Comparison of ENCODE assay signal across 17 cellular contexts in genomic region chr3:57953541-57953940, GRCh38. TPM values are rescaled to one million over a fixed set of nuclear protein-coding genes. Genes with fewer than 3 reads are reported as not detected.
DNase-seq lines count a peak whose midpoint lies in the region; ATAC-seq and TF ChIP-seq lines count a peak whose summit lies in the region.
"Had no signal": no experiment of that assay in that cellular context is flagged by ENCODE, and none has a peak within 500 bp of the region (broad histone marks: within the 10 kb centered on the region; RNA-seq: fewer than 3 reads in every experiment).

No MANE protein-coding gene starts in this region.

- intact Hi-C loops in CD14-positive monocyte (cut with micrococcal nuclease): loop anchor here in 1 of 2 donors (5.0 kb wide), 1 partner anchor 34 kb away; no protein-coding TSS in a partner anchor

- H3K36me3 Mint-ChIP-seq in CD14-positive monocyte: no peaks in the 10 kb centered on the region
- H3K36me3 Mint-ChIP-seq: naive B cell had no signal

- no peak for DNase-seq in CD14-positive monocyte (ENCODE audit: low spot score)
- DNase-seq in RWPE1 (ENCODE audit: low spot score): no peak
- no peak for DNase-seq in lung (ENCODE audit: low spot score)
- DNase-seq in substantia nigra (lab: John Stamatoyannopoulos, UW): no peak
- no peak for DNase-seq in NCI-H524 (lab: John Stamatoyannopoulos, UW)
- no peak for DNase-seq in OCI-M1 (lab: John Stamatoyannopoulos, UW)
- DNase-seq: activated effector memory CD4-positive, alpha-beta T cell treated with Interleukin-2 at 50 U/mL for 16 hours; Caco-2; foreskin keratinocyte; naive B cell; NCI-H187; NCI-H446 treated with DMSO at 0.1 percent for 48 hours; stimulated activated CD4-positive, alpha-beta T cell treated with anti-CD3 and anti-CD28 coated beads, Interleukin-15, amount 100 ng/mL, for 24 hours; stimulated activated naive CD4-positive, alpha-beta T cell had no signal

- H3K9me3 ChIP-seq in lung (ENCODE audit: control insufficient read depth in 2 of 2, insufficient read depth in 1 of 2, low read length in 1 of 2): no peaks in the 10 kb centered on the region
- H3K9me3 ChIP-seq in skeletal muscle tissue (ENCODE audit: control insufficient read depth in 3 of 3, low read length in 3 of 3): no peaks in the 10 kb centered on the region
- H3K9me3 ChIP-seq: left lung had no signal

- POLR2A ChIA-PET in RWPE1 (lab: Yijun Ruan, JAX; ENCODE audit: low non-redundant PET): no interaction called here

- no peak overlapping the region for H3K4me3 ChIP-seq in lung
- H3K4me3 ChIP-seq in skeletal muscle tissue (ENCODE audit: low read length in 3 of 3): no peak overlapping the region
- H3K4me3 ChIP-seq: left lung had no signal

- no peak for ATAC-seq in lung (ENCODE audit: insufficient read depth, low FRiP score)
- ATAC-seq in GM19452 (IDR thresholded peaks at IDR 0.05; ENCODE audit: unreplicated experiment): no peak
- ATAC-seq: foreskin keratinocyte, left lung had no signal

- H3K36me3 ChIP-seq in lung (ENCODE audit: control insufficient read depth in 2 of 2, insufficient read depth in 2 of 2, low read length in 2 of 2): no peaks in the 10 kb centered on the region
- no peaks in the 10 kb centered on the region for H3K36me3 ChIP-seq in skeletal muscle tissue (ENCODE audit: control insufficient read depth in 3 of 3, insufficient read depth in 3 of 3, low read length in 3 of 3)
- H3K36me3 ChIP-seq: left lung had no signal

- no peaks in the 10 kb centered on the region for H3K27me3 ChIP-seq in lung (ENCODE audit: control insufficient read depth, insufficient read depth)
- H3K27me3 ChIP-seq in skeletal muscle tissue (ENCODE audit: control insufficient read depth in 3 of 3, insufficient read depth in 3 of 3, low read length in 3 of 3): no peaks in the 10 kb centered on the region
- H3K27me3 ChIP-seq: foreskin keratinocyte, left lung had no signal

- 80% methylated on average over 8 of the region's 8 CpGs for WGBS in lung, 2 donors

- H3K27ac Mint-ChIP-seq in CD14-positive monocyte: peak overlapping the region in 6 of 7 donors; percentile 22 to 77 (median 54)
- H3K27ac Mint-ChIP-seq: naive B cell had no signal

- no peak overlapping the region for H3K4me3 Mint-ChIP-seq in CD14-positive monocyte
- H3K4me3 Mint-ChIP-seq: naive B cell had no signal

- CTCF ChIA-PET in RWPE1 (lab: Yijun Ruan, JAX): no interaction called here

- peaks cover 13% of the 10 kb centered on the region in 2 donors for H3K4me1 ChIP-seq in lung (ENCODE audit: control insufficient read depth in 2 of 2, insufficient read depth in 2 of 2, low read length in 2 of 2)
- H3K4me1 ChIP-seq in skeletal muscle tissue (ENCODE audit: control insufficient read depth in 3 of 3, insufficient read depth in 3 of 3, low read length in 3 of 3): peaks cover 20 to 30% (median 27%) of the 10 kb centered on the region in 3 donors

- peaks cover 0 to 5% (median 0%) of the 10 kb centered on the region in 7 donors for H3K9me3 Mint-ChIP-seq in CD14-positive monocyte

- TF ChIP-seq CTCF in CD14-positive monocyte (IDR thresholded peaks at IDR 0.05) (peak; percentile 19), RWPE1 (conservative IDR thresholded peaks at IDR 0.05; ENCODE audit: low read depth) (no peak), lung (IDR thresholded peaks at IDR 0.05; ENCODE audit: control extremely low read depth, extremely low read depth) (no peak)

- peaks cover 0 to 4% (median 4%) of the 10 kb centered on the region in 3 donors for H3K27me3 Mint-ChIP-seq in CD14-positive monocyte (ENCODE audit: low read depth in 3 of 3)

- H3K4me1 Mint-ChIP-seq in CD14-positive monocyte: peaks cover 57% of the 10 kb centered on the region

- H3K27ac ChIP-seq in RWPE1 (peak overlapping the region; percentile 36), lung (ENCODE audit: low read depth in 1 of 2, low read length in 1 of 2) (peak overlapping the region; percentile 14 to 27), skeletal muscle tissue (ENCODE audit: low read depth, low read length) (peak overlapping the region; percentile 73), substantia nigra (ENCODE audit: low read depth, low read length, poor library complexity, severe bottlenecking) (no peak overlapping the region)
- H3K27ac ChIP-seq: foreskin keratinocyte, left lung had no signal

- no peak overlapping the region for H3K9ac ChIP-seq in skeletal muscle tissue (ENCODE audit: low read depth in 1 of 3, low read length in 3 of 3)

RNA-seq across cellular contexts. Expression of gene FLNB, which starts 54.7 kb away (rescaled TPM):
- polyA plus RNA-seq in CD14-positive monocyte (1 to 10 TPM in 1 of 2 donors, under 1 TPM in 1; 0.47 to 2.1 TPM), lung (10 to 100 TPM; 32.4 to 72.2 TPM)
- total RNA-seq in lung (100 to 1,000 TPM; 115 to 122 TPM), skeletal muscle tissue (80.9 TPM)
